2 cellular contexts compared by ENCODE assay signal in genomic region chr14:75264036-75264435, GRCh38.
TF ChIP-seq lines count a peak whose summit lies in the region.

No MANE protein-coding gene starts in this region.

TF ChIP-seq in IMR-90, 13 proteins besides CTCF, POLR2A, EP300 and RAD21:
- no peak for TF ChIP-seq NFE2L2 (IDR thresholded peaks at IDR 0.05; ENCODE audit: low read depth, low read length)
- no peak for TF ChIP-seq BHLHE40 (IDR thresholded peaks at IDR 0.05; ENCODE audit: low read depth, low read length)
- no peak for TF ChIP-seq MXI1 (IDR thresholded peaks at IDR 0.05; ENCODE audit: borderline replicate concordance, low read depth, low read length)

TF ChIP-seq in HepG2, 621 proteins besides CTCF, POLR2A, EP300 and RAD21:
- TF ChIP-seq KLF6 (CRISPR knock-in tag; IDR thresholded peaks at IDR 0.05) = no peak
- TF ChIP-seq ZNF781 (CRISPR knock-in tag; IDR thresholded peaks at IDR 0.05; ENCODE audit: borderline replicate concordance, not compliant biosample characterization) = no peak
- TF ChIP-seq CENPX (CRISPR knock-in tag; IDR thresholded peaks at IDR 0.05) = no peak
- TF ChIP-seq SUZ12 (IDR thresholded peaks at IDR 0.05; ENCODE audit: low read depth, low read length) = no peak
